Comparison of ENCODE assay signal across 16 cellular contexts in genomic region chr17:13735444-13735843, GRCh38.
DNase-seq lines count a peak whose midpoint lies in the region; ATAC-seq, FAIRE-seq and TF ChIP-seq lines count a peak whose summit lies in the region.
"Had no signal": no experiment of that assay in that cellular context is flagged by ENCODE, and none has a peak within 500 bp of the region (broad histone marks: within the 10 kb centered on the region; RNA-seq: fewer than 3 reads in every experiment).

No MANE protein-coding gene starts in this region.

- CTCF ChIA-PET in HepG2 (lab: Yijun Ruan, JAX; ENCODE audit: low intra/inter-chr PET ratio, low total read pairs) = no interaction called here

- TF ChIP-seq RAD21 in HepG2 (CRISPR knock-in tag; IDR thresholded peaks at IDR 0.05) = no peak

- intact Hi-C loops in HepG2 (cut with micrococcal nuclease; ENCODE audit: unreplicated experiment) = no loop called here
- intact Hi-C loops in right lobe of liver (cut with DNase I) = no loop called here

- H3K27me3 ChIP-seq in HepG2 (ENCODE audit: control insufficient read depth in 1 of 2, insufficient read depth in 2 of 2, low read length in 2 of 2) (no peaks in the 10 kb centered on the region), right lobe of liver (no peaks in the 10 kb centered on the region), hepatocyte (no peaks in the 10 kb centered on the region)
- H3K27me3 ChIP-seq: left lung, upper lobe of left lung had no signal

- no peaks in the 10 kb centered on the region for H4K20me1 ChIP-seq in HepG2 (ENCODE audit: insufficient read depth, low read length)
- H4K20me1 ChIP-seq in hepatocyte (ENCODE audit: insufficient read depth, poor library complexity, severe bottlenecking) = no peaks in the 10 kb centered on the region

- no peak for TF ChIP-seq POLR2A in HepG2 (IDR thresholded peaks at IDR 0.05; ENCODE audit: insufficient read depth in 1 of 2, low read depth in 2 of 2, low read length in 2 of 2)
- TF ChIP-seq POLR2A in right lobe of liver (IDR thresholded peaks at IDR 0.05) = no peak

- TF ChIP-seq CTCF in HepG2 (CRISPR knock-in tag; IDR thresholded peaks at IDR 0.05) (peak; percentile 33; the same call in 1 of the 2 replicates), right lobe of liver (IDR thresholded peaks at IDR 0.05) (no peak), hepatocyte (IDR thresholded peaks at IDR 0.05; ENCODE audit: poor library complexity) (peak; percentile 5)

- peak; percentile 47; the same call in 1 of the 3 replicates for ATAC-seq in HepG2
- ATAC-seq in right lobe of liver = no peak
- ATAC-seq in HG03432 (IDR thresholded peaks at IDR 0.05; ENCODE audit: unreplicated experiment) = no peak
- ATAC-seq: left lung had no signal

- H3K27ac ChIP-seq in HepG2 (ENCODE audit: extremely low read length, insufficient read depth, low read length) (no peak overlapping the region), right lobe of liver (no peak overlapping the region), SK-N-MC (0 out of 2 replicates have a peak overlapping the region, but pooled peaks have one; percentile 21), hepatocyte (no peak overlapping the region)
- H3K27ac ChIP-seq: left lung, upper lobe of left lung had no signal

- H3K79me2 ChIP-seq in HepG2 (ENCODE audit: insufficient read depth, low read length) = no peaks in the 10 kb centered on the region
- no peaks in the 10 kb centered on the region for H3K79me2 ChIP-seq in hepatocyte

- H3K9me3 ChIP-seq in HepG2 (ENCODE audit: low read length) (no peaks in the 10 kb centered on the region), right lobe of liver (no peaks in the 10 kb centered on the region), SK-N-MC (ENCODE audit: low read depth, low read length) (no peaks in the 10 kb centered on the region), hepatocyte (ENCODE audit: low read depth) (no peaks in the 10 kb centered on the region)
- H3K9me3 ChIP-seq: left lung, upper lobe of left lung had no signal

- BruUV-seq in HepG2 (replicated peaks; lab: Mats Ljungman, UMichigan) = no TSS peak

- no peak for FAIRE-seq in HepG2 (lab: Jason Lieb, UNC)
- FAIRE-seq: G401.6 had no signal

- H3K4me2 ChIP-seq in HepG2 (ENCODE audit: low read depth, low read length) = no peak overlapping the region
- H3K4me2 ChIP-seq in hepatocyte = no peak overlapping the region

- in situ Hi-C loops in HepG2 (cut with HindIII; ENCODE audit: extremely low pct_ligation_motif_present, low pct_unique_long_range_greater_than_20kb) = no loop called here

- H3K4me3 ChIP-seq in HepG2 (replicated peaks in 1 of 3; ENCODE audit: insufficient read depth in 1 of 3, low read depth in 2 of 3, low read length in 3 of 3) (no peak overlapping the region), right lobe of liver (no peak overlapping the region), SK-N-MC (no peak overlapping the region), hepatocyte (no peak overlapping the region)
- H3K4me3 ChIP-seq: left lung, upper lobe of left lung had no signal

- H3K36me3 ChIP-seq in HepG2 (replicated peaks in 1 of 2; ENCODE audit: control insufficient read depth in 1 of 2, insufficient read depth in 2 of 2, low read length in 2 of 2) = no peaks in the 10 kb centered on the region
- H3K36me3 ChIP-seq in right lobe of liver = no peaks in the 10 kb centered on the region
- H3K36me3 ChIP-seq in SK-N-MC (ENCODE audit: insufficient read depth, low read length) = no peaks in the 10 kb centered on the region
- H3K36me3 ChIP-seq in hepatocyte (replicated peaks; ENCODE audit: insufficient read depth, low read depth) = no peaks in the 10 kb centered on the region
- H3K36me3 ChIP-seq: left lung, upper lobe of left lung had no signal

- H3K9me2 ChIP-seq in hepatocyte (replicated peaks; ENCODE audit: insufficient read depth) = no peaks in the 10 kb centered on the region

- H2AFZ ChIP-seq in HepG2 (ENCODE audit: low read length) (no peak overlapping the region), hepatocyte (no peak overlapping the region)

- WGBS in HepG2 (ENCODE audit: low lambda C conversion rate) = 0% methylated on average over 2 of the region's 2 CpGs
- WGBS in right lobe of liver (ENCODE audit: insufficient coverage, low coverage, low lambda C conversion rate, missing lambda C conversion rate) = 17% methylated on average over 1 of the region's 2 CpGs
- WGBS in hepatocyte (ENCODE audit: low lambda C conversion rate, missing lambda C conversion rate) = 18% methylated on average over 2 of the region's 2 CpGs

- no peak overlapping the region for H3K9ac ChIP-seq in HepG2 (ENCODE audit: insufficient read depth, low read depth, low read length)
- H3K9ac ChIP-seq in SK-N-MC (ENCODE audit: insufficient read length) = no peak overlapping the region

- POLR2A ChIA-PET in HepG2 (lab: Yijun Ruan, JAX) = no interaction called here

- H3K4me1 ChIP-seq in HepG2 (ENCODE audit: insufficient read depth, low read length) = no peaks in the 10 kb centered on the region
- no peaks in the 10 kb centered on the region for H3K4me1 ChIP-seq in right lobe of liver
- H3K4me1 ChIP-seq in hepatocyte (ENCODE audit: insufficient read depth) = no peaks in the 10 kb centered on the region
- H3K4me1 ChIP-seq: left lung, upper lobe of left lung had no signal

- TF ChIP-seq EP300 in HepG2 (IDR thresholded peaks at IDR 0.05; ENCODE audit: low read depth in 2 of 2, low read length in 2 of 2) (no peak), HepG2 (CRISPR knock-in tag; IDR thresholded peaks at IDR 0.05; ENCODE audit: borderline replicate concordance) (no peak)

- DNase-seq in HepG2 (ENCODE audit: low spot score) (no peak), right lobe of liver (no peak), SK-N-MC (ENCODE audit: low read depth, low spot score) (no peak), hepatocyte (ENCODE audit: low spot score) (no peak), amygdala (lab: John Stamatoyannopoulos, UW) (no peak), NK-92 (lab: John Stamatoyannopoulos, UW; ENCODE audit: unreplicated experiment) (no peak), NCI-H82 (lab: John Stamatoyannopoulos, UW) (no peak)
- DNase-seq: activated CD4-positive, alpha-beta T cell treated with anti-CD3 and anti-CD28 coated beads for 48 hours; activated naive CD4-positive, alpha-beta T cell treated with anti-CD3 and anti-CD28 coated beads, Interleukin-2, amount 50 U/mL, for 16 hours; left lung; NCI-H1417; SHP77 treated with DMSO at 0.1 percent for 48 hours; stimulated activated naive CD4-positive, alpha-beta T cell; upper lobe of left lung had no signal

TF ChIP-seq in HepG2, 621 proteins besides CTCF, POLR2A, EP300 and RAD21:
- TF ChIP-seq ZFP36L2 (CRISPR knock-in tag; IDR thresholded peaks at IDR 0.05) (no peak), PRDM4 (CRISPR knock-in tag; IDR thresholded peaks at IDR 0.05; ENCODE audit: borderline replicate concordance) (no peak), ZNF143 (CRISPR knock-in tag; IDR thresholded peaks at IDR 0.05) (no peak), RXRA (CRISPR knock-in tag; IDR thresholded peaks at IDR 0.05) (no peak), SIN3A (IDR thresholded peaks at IDR 0.05; ENCODE audit: borderline replicate concordance, low read depth, low read length) (no peak), ZFP62 (CRISPR knock-in tag; IDR thresholded peaks at IDR 0.05) (no peak), NR2C2 (CRISPR knock-in tag; IDR thresholded peaks at IDR 0.05; ENCODE audit: borderline replicate concordance) (no peak), PHF8 (CRISPR knock-in tag; IDR thresholded peaks at IDR 0.05) (no peak), ZNF629 (CRISPR knock-in tag; conservative IDR thresholded peaks at IDR 0.05) (no peak), ZNF605 (CRISPR knock-in tag; IDR thresholded peaks at IDR 0.05) (no peak), ZNF292 (CRISPR knock-in tag; IDR thresholded peaks at IDR 0.05; ENCODE audit: borderline replicate concordance, low read depth) (no peak)

Comparison
In these comparisons a context has a peak if more than half of its experiments do, and no peak if none do; other contexts are left out.
1. CTCF ChIP-seq: peak in HepG2 (single experiment) and hepatocyte (single experiment); none in right lobe of liver (0 of 4).